In the genomic region with DNA sequence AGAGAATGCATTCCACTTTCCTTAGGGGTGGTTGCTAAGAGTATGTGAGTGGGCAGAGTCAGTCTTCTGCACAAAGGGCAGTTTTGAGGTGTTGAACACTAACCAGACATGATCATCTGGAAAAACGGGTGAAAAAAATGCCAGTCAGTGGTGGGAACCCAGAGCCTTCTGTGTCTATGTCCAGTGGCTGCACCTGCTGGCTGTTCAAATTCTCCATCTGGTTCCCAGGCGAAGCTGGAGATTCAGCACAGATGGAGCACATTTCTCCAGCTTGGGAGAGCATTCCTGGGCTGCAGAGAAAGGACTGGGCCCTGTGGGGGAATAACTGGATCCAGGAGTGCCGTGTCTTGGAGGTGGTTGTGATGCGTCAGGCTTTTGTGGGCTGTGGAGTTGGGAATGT, we compare ENCODE assay signal across 25 cellular contexts.
DNase-seq lines count a peak whose midpoint lies in the region; ATAC-seq, FAIRE-seq and TF ChIP-seq lines count a peak whose summit lies in the region.
"Had no signal": no experiment of that assay in that cellular context is flagged by ENCODE, and none has a peak within 500 bp of the region (broad histone marks: within the 10 kb centered on the region; RNA-seq: fewer than 3 reads in every experiment).

No MANE protein-coding gene starts in this region.

- H3K27ac Mint-ChIP-seq in endothelial cell (ENCODE audit: unreplicated experiment): no peak overlapping the region
- H3K27ac Mint-ChIP-seq: activated CD4-positive, alpha-beta memory T cell treated with anti-CD3 and anti-CD28 coated beads for 36 hours; activated naive CD4-positive, alpha-beta T cell treated with anti-CD3 and anti-CD28 coated beads, Interleukin-2, amount 50 U/mL, for 72 hours; memory B cell had no signal

- no peak for TF ChIP-seq RAD21 in HepG2 (CRISPR knock-in tag; IDR thresholded peaks at IDR 0.05)

- peaks cover 24% of the 10 kb centered on the region for H3K4me1 Mint-ChIP-seq in endothelial cell (ENCODE audit: unreplicated experiment)

- H3K4me3 ChIP-seq in HepG2 (replicated peaks in 1 of 3; ENCODE audit: insufficient read depth in 1 of 3, low read depth in 2 of 3, low read length in 3 of 3) (no peak overlapping the region), right lobe of liver (no peak overlapping the region)
- H3K4me3 ChIP-seq: Peyer's patch had no signal

- TF ChIP-seq EP300 in HepG2 (IDR thresholded peaks at IDR 0.05; ENCODE audit: low read depth in 2 of 2, low read length in 2 of 2): no peak
- no peak for TF ChIP-seq EP300 in HepG2 (CRISPR knock-in tag; IDR thresholded peaks at IDR 0.05; ENCODE audit: borderline replicate concordance)

- DNase-seq in HepG2 (ENCODE audit: low spot score): no peak
- no peak for DNase-seq in right lobe of liver
- no peak for DNase-seq in endothelial cell (ENCODE audit: low spot score)
- peak; percentile 62 for DNase-seq in retina
- no peak for DNase-seq in NCI-H1048 (lab: John Stamatoyannopoulos, UW)
- no peak for DNase-seq in SKM-1 (lab: John Stamatoyannopoulos, UW; ENCODE audit: unreplicated experiment)
- DNase-seq: activated CD4-positive, alpha-beta memory T cell treated with anti-CD3 and anti-CD28 coated beads for 36 hours; activated CD4-positive, alpha-beta T cell treated with anti-CD3 and anti-CD28 coated beads for 1 hour; BE2C; DMS53; effector CD4-positive, alpha-beta T cell; NCI-H146; NCI-H226; NCI-H69; Peyer's patch; SHP77 treated with DMSO at 0.1 percent for 48 hours; stimulated activated CD4-positive, alpha-beta T cell treated with anti-CD3 and anti-CD28 coated beads, Interleukin-4, amount 100 ng/mL, for 24 hours; SW 1271 had no signal

- no peak overlapping the region for H3K9ac ChIP-seq in HepG2 (ENCODE audit: insufficient read depth, low read depth, low read length)

- peaks cover 5% of the 10 kb centered on the region for H3K36me3 Mint-ChIP-seq in endothelial cell (ENCODE audit: low read depth, unreplicated experiment)
- H3K36me3 Mint-ChIP-seq: activated CD4-positive, alpha-beta memory T cell treated with anti-CD3 and anti-CD28 coated beads for 36 hours; activated naive CD4-positive, alpha-beta T cell treated with anti-CD3 and anti-CD28 coated beads, Interleukin-2, amount 50 U/mL, for 72 hours had no signal

- no peak overlapping the region for H2AFZ ChIP-seq in HepG2 (ENCODE audit: low read length)

- 100% methylated on average over 4 of the region's 4 CpGs for WGBS in HepG2 (ENCODE audit: low lambda C conversion rate)
- 89% methylated on average over 1 of the region's 4 CpGs for WGBS in right lobe of liver (ENCODE audit: insufficient coverage, low coverage, low lambda C conversion rate, missing lambda C conversion rate)

- peaks cover 26% of the 10 kb centered on the region for H4K20me1 ChIP-seq in HepG2 (ENCODE audit: insufficient read depth, low read length)

- FAIRE-seq in HepG2 (lab: Jason Lieb, UNC): no peak
- FAIRE-seq: colon, G401.6 had no signal

- H3K27ac ChIP-seq in HepG2 (ENCODE audit: extremely low read length, insufficient read depth, low read length) (no peak overlapping the region), right lobe of liver (no peak overlapping the region)
- H3K27ac ChIP-seq: epithelial cell of prostate had no signal

- peaks cover 89% of the 10 kb centered on the region for H3K79me2 ChIP-seq in HepG2 (ENCODE audit: insufficient read depth, low read length)

- POLR2A ChIA-PET in HepG2 (lab: Yijun Ruan, JAX): interaction anchor here (0.7 to 2.0 kb wide), 2 partner anchors 16 to 35 kb away, joined by 3 to 7 read pairs; no protein-coding TSS in a partner anchor

- H3K27me3 ChIP-seq in HepG2 (ENCODE audit: control insufficient read depth in 1 of 2, insufficient read depth in 2 of 2, low read length in 2 of 2): no peaks in the 10 kb centered on the region; a peak in 1 of 5 replicates
- no peaks in the 10 kb centered on the region for H3K27me3 ChIP-seq in right lobe of liver
- H3K27me3 ChIP-seq: BE2C, Peyer's patch had no signal

- TF ChIP-seq POLR2A in HepG2 (IDR thresholded peaks at IDR 0.05; ENCODE audit: insufficient read depth in 1 of 2, low read depth in 2 of 2, low read length in 2 of 2) (no peak), right lobe of liver (IDR thresholded peaks at IDR 0.05) (no peak)

- CTCF ChIA-PET in HepG2 (lab: Yijun Ruan, JAX; ENCODE audit: low intra/inter-chr PET ratio, low total read pairs): no interaction called here

- peak overlapping the region; percentile 29 for H3K4me2 ChIP-seq in HepG2 (ENCODE audit: low read depth, low read length)

- no TSS peak for BruUV-seq in HepG2 (replicated peaks; lab: Mats Ljungman, UMichigan)

- H3K4me3 Mint-ChIP-seq in endothelial cell (ENCODE audit: unreplicated experiment): peak overlapping the region; percentile 34
- H3K4me3 Mint-ChIP-seq: activated CD4-positive, alpha-beta memory T cell treated with anti-CD3 and anti-CD28 coated beads for 36 hours; memory B cell had no signal

- H3K9me3 ChIP-seq in HepG2 (ENCODE audit: low read length): no peaks in the 10 kb centered on the region
- H3K9me3 ChIP-seq in right lobe of liver: no peaks in the 10 kb centered on the region
- H3K9me3 ChIP-seq: BE2C, Peyer's patch had no signal

- intact Hi-C loops in HepG2 (cut with micrococcal nuclease; ENCODE audit: unreplicated experiment) (no loop called here), right lobe of liver (cut with DNase I) (no loop called here)

- peaks cover 4% of the 10 kb centered on the region for H3K27me3 Mint-ChIP-seq in endothelial cell (ENCODE audit: unreplicated experiment)
- H3K27me3 Mint-ChIP-seq: activated CD4-positive, alpha-beta memory T cell treated with anti-CD3 and anti-CD28 coated beads for 36 hours; memory B cell had no signal

- no peak for TF ChIP-seq CTCF in HepG2 (CRISPR knock-in tag; IDR thresholded peaks at IDR 0.05)
- no peak for TF ChIP-seq CTCF in right lobe of liver (IDR thresholded peaks at IDR 0.05)
- no peak for TF ChIP-seq CTCF in endothelial cell (IDR thresholded peaks at IDR 0.05; ENCODE audit: unreplicated experiment)

- ATAC-seq in HepG2: no peak
- no peak for ATAC-seq in right lobe of liver
- ATAC-seq in HG02840 (IDR thresholded peaks at IDR 0.05; ENCODE audit: low FRiP score, unreplicated experiment): no peak
- ATAC-seq: activated naive CD4-positive, alpha-beta T cell treated with anti-CD3 and anti-CD28 coated beads, Interleukin-2, amount 50 U/mL, for 72 hours; HCT116 had no signal

- H3K9me3 Mint-ChIP-seq in endothelial cell (ENCODE audit: unreplicated experiment): no peaks in the 10 kb centered on the region
- H3K9me3 Mint-ChIP-seq: activated CD4-positive, alpha-beta memory T cell treated with anti-CD3 and anti-CD28 coated beads for 36 hours; activated naive CD4-positive, alpha-beta T cell treated with anti-CD3 and anti-CD28 coated beads, Interleukin-2, amount 50 U/mL, for 72 hours; memory B cell had no signal

- H3K4me1 ChIP-seq in HepG2 (ENCODE audit: insufficient read depth, low read length) (peaks cover 75% of the 10 kb centered on the region), right lobe of liver (peaks cover 0 to 13% (median 0%) of the 10 kb centered on the region in 4 donors)
- H3K4me1 ChIP-seq: BE2C had no signal

- in situ Hi-C loops in HepG2 (cut with HindIII; ENCODE audit: extremely low pct_ligation_motif_present, low pct_unique_long_range_greater_than_20kb): no loop called here

- H3K36me3 ChIP-seq in HepG2 (replicated peaks in 1 of 2; ENCODE audit: control insufficient read depth in 1 of 2, insufficient read depth in 2 of 2, low read length in 2 of 2) (no peaks in the 10 kb centered on the region; a peak in 2 of 5 replicates), right lobe of liver (no peaks in the 10 kb centered on the region)
- H3K36me3 ChIP-seq: BE2C, Peyer's patch had no signal

TF ChIP-seq in HepG2, 621 proteins besides CTCF, POLR2A, EP300 and RAD21:
- TF ChIP-seq ADNP (CRISPR knock-in tag; IDR thresholded peaks at IDR 0.05) (no peak), ZNF543 (CRISPR knock-in tag; IDR thresholded peaks at IDR 0.05) (no peak), IKZF4 (CRISPR knock-in tag; IDR thresholded peaks at IDR 0.05; ENCODE audit: borderline replicate concordance, low read depth, not compliant biosample characterization) (no peak), SIN3A (IDR thresholded peaks at IDR 0.05; ENCODE audit: borderline replicate concordance, low read depth, low read length) (no peak), ZNF205 (CRISPR knock-in tag; IDR thresholded peaks at IDR 0.05) (no peak)
TF ChIP-seq in HepG2: peak in this region for 0.
